24 cellular contexts compared by ENCODE assay signal in genomic region chr5:72892846-72893245, GRCh38.
DNase-seq lines count a peak whose midpoint lies in the region; ATAC-seq, FAIRE-seq and TF ChIP-seq lines count a peak whose summit lies in the region.
"Had no signal": no experiment of that assay in that cellular context is flagged by ENCODE, and none has a peak within 500 bp of the region (broad histone marks: within the 10 kb centered on the region; RNA-seq: fewer than 3 reads in every experiment).

No MANE protein-coding gene starts in this region.

- H3K36me3 ChIP-seq in mammary epithelial cell (ENCODE audit: insufficient read depth, low read length) (peaks cover 51% of the 10 kb centered on the region), pancreas (peaks cover 2 to 77% (median 22%) of the 10 kb centered on the region in 3 donors)

- no peak overlapping the region for H3K9ac ChIP-seq in mammary epithelial cell (ENCODE audit: insufficient read depth, low read length)
- H3K9ac ChIP-seq: BLaER1, SK-N-SH had no signal

- no peaks in the 10 kb centered on the region for H4K20me1 ChIP-seq in mammary epithelial cell (ENCODE audit: insufficient read depth, low read length)

- TF ChIP-seq CTCF in MCF 10A (IDR thresholded peaks at IDR 0.05; ENCODE audit: unreplicated experiment) = no peak
- no peak for TF ChIP-seq CTCF in mammary epithelial cell (conservative IDR thresholded peaks at IDR 0.05 in 1 of 2, IDR thresholded peaks at IDR 0.05 in 1 of 2; ENCODE audit: extremely low read depth in 1 of 2, insufficient read depth in 1 of 2, low read depth in 1 of 2, low read length in 2 of 2)
- TF ChIP-seq CTCF in VCaP (conservative IDR thresholded peaks at IDR 0.05) = no peak
- no peak for TF ChIP-seq CTCF in mesothelial cell of epicardium (IDR thresholded peaks at IDR 0.05; ENCODE audit: unreplicated experiment)
- TF ChIP-seq CTCF in pancreas (IDR thresholded peaks at IDR 0.05) = no peak

- CTCF ChIA-PET in MCF 10A (lab: Yijun Ruan, JAX) (no interaction called here), mammary epithelial cell (lab: Charles Lee; ENCODE audit: low non-redundant PET) (interaction anchor here (0.6 kb wide), 1 partner anchor 76 kb away, joined by 3 read pairs; no protein-coding TSS in a partner anchor)

- H3K27ac ChIP-seq in mammary epithelial cell (ENCODE audit: insufficient read depth, low read depth, low read length) = no peak overlapping the region
- H3K27ac ChIP-seq in VCaP = peak overlapping the region; percentile 55
- H3K27ac ChIP-seq in pancreas = no peak overlapping the region
- H3K27ac ChIP-seq: BLaER1, RWPE1 had no signal

- peaks cover 15% of the 10 kb centered on the region for H3K79me2 ChIP-seq in mammary epithelial cell (ENCODE audit: insufficient read depth, low read length)

- dilution Hi-C loops in mammary epithelial cell (cut with HindIII; ENCODE audit: low sequenced_read_pairs) = no loop called here

- H3K4me1 Mint-ChIP-seq in MCF 10A (ENCODE audit: insufficient read depth, unreplicated experiment) = no peaks in the 10 kb centered on the region
- H3K4me1 Mint-ChIP-seq in mesothelial cell of epicardium = peaks cover 14% of the 10 kb centered on the region

- WGBS in mammary epithelial cell (ENCODE audit: low coverage, missing lambda C conversion rate) = 100% methylated on average over 4 of the region's 4 CpGs
- WGBS in pancreas, 2 donors = 76 to 79% methylated on average over 4 of the region's 4 CpGs

- H3K27me3 Mint-ChIP-seq in MCF 10A (ENCODE audit: insufficient read depth, unreplicated experiment) (no peaks in the 10 kb centered on the region), mesothelial cell of epicardium (ENCODE audit: low read depth) (no peaks in the 10 kb centered on the region)
- H3K27me3 Mint-ChIP-seq: CD4-positive, alpha-beta memory T cell had no signal

- FAIRE-seq in pancreas (lab: Jason Lieb, UNC) = no peak
- FAIRE-seq: A204.1, HepG2 had no signal

- DNase-seq in MCF 10A (ENCODE audit: unreplicated experiment) (no peak), mammary epithelial cell (no peak), mesothelial cell of epicardium (ENCODE audit: low spot score in 2 of 2, unreplicated experiment in 2 of 2) (no peak), superior temporal gyrus (ENCODE audit: extremely low spot score) (no peak), pancreas (no peak)
- DNase-seq: CD4-positive, alpha-beta memory T cell; COR-L47; DMS53; GOT3; HFFc6; Kasumi-1; MG63; NCI-H2029 treated with DMSO at 0.1 percent for 48 hours; NCI-H446 treated with DMSO at 0.1 percent for 48 hours; NCI-H526; SHP77 treated with DMSO at 0.1 percent for 48 hours; SK-N-SH had no signal

- no peaks in the 10 kb centered on the region for H3K9me3 Mint-ChIP-seq in MCF 10A (ENCODE audit: unreplicated experiment)
- no peaks in the 10 kb centered on the region for H3K9me3 Mint-ChIP-seq in mesothelial cell of epicardium
- H3K9me3 Mint-ChIP-seq: CD4-positive, alpha-beta memory T cell; HFFc6 had no signal

- no peaks in the 10 kb centered on the region for H3K9me3 ChIP-seq in mammary epithelial cell (replicated peaks; ENCODE audit: insufficient read depth, low read length)
- no peaks in the 10 kb centered on the region for H3K9me3 ChIP-seq in pancreas
- H3K9me3 ChIP-seq: BLaER1, HAP-1, MG63, SK-N-SH had no signal

- H3K27me3 ChIP-seq in mammary epithelial cell (ENCODE audit: insufficient read depth, low read length) = no peaks in the 10 kb centered on the region
- H3K27me3 ChIP-seq in pancreas = no peaks in the 10 kb centered on the region
- H3K27me3 ChIP-seq: BLaER1, MG63 had no signal

- H3K4me1 ChIP-seq in mammary epithelial cell (ENCODE audit: insufficient read depth, low read length) (no peaks in the 10 kb centered on the region), pancreas (no peaks in the 10 kb centered on the region)

- peak overlapping the region; percentile 12 for H3K27ac Mint-ChIP-seq in MCF 10A (ENCODE audit: low read depth, unreplicated experiment)
- H3K27ac Mint-ChIP-seq in mesothelial cell of epicardium = peak overlapping the region; percentile 77
- H3K27ac Mint-ChIP-seq: HFFc6 had no signal

- no peak overlapping the region for H3K4me2 ChIP-seq in mammary epithelial cell (ENCODE audit: insufficient read depth, low read depth, low read length)
- H3K4me2 ChIP-seq: BLaER1, SK-N-SH had no signal

- peaks cover 97% of the 10 kb centered on the region for H3K36me3 Mint-ChIP-seq in MCF 10A (ENCODE audit: insufficient read depth, unreplicated experiment)
- H3K36me3 Mint-ChIP-seq in mesothelial cell of epicardium = peaks cover 52% of the 10 kb centered on the region

- ATAC-seq in pancreas (no peak), esophagus mucosa (no peak)
- ATAC-seq: HepG2 had no signal

- intact Hi-C loops in MCF 10A (cut with micrococcal nuclease) (no loop called here), mammary epithelial cell (cut with micrococcal nuclease) (no loop called here), pancreas (cut with DNase I) (no loop called here)

- in situ Hi-C loops in mammary epithelial cell (cut with MboI; ENCODE audit: low sequenced_read_pairs in 2 of 2) = no loop called here

- POLR2A ChIA-PET in MCF 10A (lab: Yijun Ruan, JAX) = interaction anchor here (1.2 kb wide), 1 partner anchor 22 kb away, joined by 3 read pairs; no protein-coding TSS in a partner anchor

- no peak overlapping the region for H2AFZ ChIP-seq in mammary epithelial cell (ENCODE audit: low read depth, low read length)

- no peak overlapping the region for H3K4me3 ChIP-seq in mammary epithelial cell (replicated peaks in 1 of 3; ENCODE audit: insufficient read depth in 1 of 3, low read depth in 2 of 3, low read length in 3 of 3)
- no peak overlapping the region for H3K4me3 ChIP-seq in pancreas
- H3K4me3 ChIP-seq: BLaER1, HAP-1, MG63 had no signal

- H3K4me3 Mint-ChIP-seq in MCF 10A (ENCODE audit: unreplicated experiment) = no peak overlapping the region
- no peak overlapping the region for H3K4me3 Mint-ChIP-seq in mesothelial cell of epicardium
- H3K4me3 Mint-ChIP-seq: CD4-positive, alpha-beta memory T cell; HFFc6 had no signal

- BruUV-seq in MCF 10A (replicated peaks; lab: Mats Ljungman, UMichigan) (no TSS peak), mammary epithelial cell (replicated peaks; lab: Mats Ljungman, UMichigan) (no TSS peak)
